ENCODE assay signal across 18 cellular contexts in genomic region chr6:25706314-25707014, GRCh38. TPM values are rescaled to one million over a fixed set of nuclear protein-coding genes. Genes with fewer than 3 reads are reported as not detected.
DNase-seq lines count a peak whose midpoint lies in the region; ATAC-seq, FAIRE-seq and TF ChIP-seq lines count a peak whose summit lies in the region.
"Had no signal": no experiment of that assay in that cellular context is flagged by ENCODE, and none has a peak within 500 bp of the region (broad histone marks: within the 10 kb centered on the region; RNA-seq: fewer than 3 reads in every experiment).

No MANE protein-coding gene starts in this region.

- CTCF ChIA-PET in HepG2 (lab: Yijun Ruan, JAX; ENCODE audit: low intra/inter-chr PET ratio, low total read pairs): no interaction called here
- CTCF ChIA-PET in activated CD4-positive, alpha-beta T cell treated with anti-CD3 and anti-CD28 coated beads for 36 hours (lab: Charles Lee): interaction anchor here (0.6 to 3.3 kb wide), 3 partner anchors 12 to 19 kb away, joined by 3 to 12 read pairs (median 6); no protein-coding TSS in a partner anchor

- POLR2A ChIA-PET in HepG2 (lab: Yijun Ruan, JAX): interaction anchor here (1.2 kb wide), 1 partner anchor 9 kb away, joined by 6 read pairs; no protein-coding TSS in a partner anchor
- POLR2A ChIA-PET in activated CD4-positive, alpha-beta T cell treated with anti-CD3 and anti-CD28 coated beads for 36 hours (lab: Charles Lee): no interaction called here

- intact Hi-C loops in adrenal gland (cut with DNase I) (no loop called here), HepG2 (cut with micrococcal nuclease; ENCODE audit: unreplicated experiment) (no loop called here)
- intact Hi-C loops in activated CD4-positive, alpha-beta T cell treated with anti-CD3 and anti-CD28 coated beads for 36 hours (cut with DNase I, micrococcal nuclease): no loop called here

- no peak overlapping the region for H2AFZ ChIP-seq in HepG2 (ENCODE audit: low read length)

- no peak overlapping the region for H3K27ac ChIP-seq in adrenal gland
- H3K27ac ChIP-seq in HepG2 (ENCODE audit: extremely low read length, insufficient read depth, low read length): no peak overlapping the region
- H3K27ac ChIP-seq: prostate gland, suprapubic skin had no signal

- TF ChIP-seq EP300 in HepG2 (IDR thresholded peaks at IDR 0.05; ENCODE audit: low read depth in 2 of 2, low read length in 2 of 2) (no peak), HepG2 (CRISPR knock-in tag; IDR thresholded peaks at IDR 0.05; ENCODE audit: borderline replicate concordance) (no peak)

- H4K20me1 ChIP-seq in HepG2 (ENCODE audit: insufficient read depth, low read length): no peaks in the 10 kb centered on the region

- FAIRE-seq in HepG2 (lab: Jason Lieb, UNC): peak; percentile 90
- FAIRE-seq: endometrium had no signal

- H3K4me3 Mint-ChIP-seq in activated CD4-positive, alpha-beta T cell treated with anti-CD3 and anti-CD28 coated beads for 36 hours: no peak overlapping the region
- H3K4me3 Mint-ChIP-seq: activated T-cell treated with anti-CD3 and anti-CD28 coated beads, Interleukin-2, amount 50 U/mL, for 24 hours; CD8-positive, alpha-beta memory T cell; WTC11 had no signal

- H3K9ac ChIP-seq in HepG2 (ENCODE audit: insufficient read depth, low read depth, low read length): no peak overlapping the region

- no peak overlapping the region for H3K4me2 ChIP-seq in HepG2 (ENCODE audit: low read depth, low read length)

- H3K27me3 ChIP-seq in adrenal gland (no peaks in the 10 kb centered on the region), HepG2 (ENCODE audit: control insufficient read depth in 1 of 2, insufficient read depth in 2 of 2, low read length in 2 of 2) (no peaks in the 10 kb centered on the region)

- H3K27me3 Mint-ChIP-seq in activated CD4-positive, alpha-beta T cell treated with anti-CD3 and anti-CD28 coated beads for 36 hours: peaks cover 13% of the 10 kb centered on the region

- no peaks in the 10 kb centered on the region for H3K4me1 Mint-ChIP-seq in activated CD4-positive, alpha-beta T cell treated with anti-CD3 and anti-CD28 coated beads for 36 hours
- H3K4me1 Mint-ChIP-seq: CD8-positive, alpha-beta memory T cell; WTC11 had no signal

- no peak for TF ChIP-seq POLR2A in adrenal gland (IDR thresholded peaks at IDR 0.05)
- no peak for TF ChIP-seq POLR2A in HepG2 (IDR thresholded peaks at IDR 0.05; ENCODE audit: insufficient read depth in 1 of 2, low read depth in 2 of 2, low read length in 2 of 2)

- H3K4me1 ChIP-seq in adrenal gland (replicated peaks in 1 of 2): no peaks in the 10 kb centered on the region
- H3K4me1 ChIP-seq in HepG2 (ENCODE audit: insufficient read depth, low read length): peaks cover 32% of the 10 kb centered on the region
- H3K4me1 ChIP-seq: HAP-1, prostate gland, suprapubic skin had no signal

- H3K27ac Mint-ChIP-seq in activated CD4-positive, alpha-beta T cell treated with anti-CD3 and anti-CD28 coated beads for 36 hours: no peak overlapping the region
- H3K27ac Mint-ChIP-seq: activated T-cell treated with anti-CD3 and anti-CD28 coated beads, Interleukin-2, amount 50 U/mL, for 24 hours; CD8-positive, alpha-beta memory T cell; WTC11 had no signal

- no peaks in the 10 kb centered on the region for H3K36me3 Mint-ChIP-seq in activated CD4-positive, alpha-beta T cell treated with anti-CD3 and anti-CD28 coated beads for 36 hours (ENCODE audit: low read depth)
- H3K36me3 Mint-ChIP-seq: CD8-positive, alpha-beta memory T cell; WTC11 had no signal

- TF ChIP-seq RAD21 in HepG2 (CRISPR knock-in tag; IDR thresholded peaks at IDR 0.05): no peak

- H3K9me3 ChIP-seq in adrenal gland (replicated peaks in 1 of 3) (no peaks in the 10 kb centered on the region), HepG2 (ENCODE audit: low read length) (no peaks in the 10 kb centered on the region)
- H3K9me3 ChIP-seq: HAP-1, mucosa of descending colon, prostate gland, suprapubic skin had no signal

- in situ Hi-C loops in G401 (cut with HindIII; ENCODE audit: low sequenced_read_pairs) (no loop called here), HepG2 (cut with HindIII; ENCODE audit: extremely low pct_ligation_motif_present, low pct_unique_long_range_greater_than_20kb) (no loop called here)

- BruUV-seq in HepG2 (replicated peaks; lab: Mats Ljungman, UMichigan): no TSS peak

- TF ChIP-seq CTCF in adrenal gland (IDR thresholded peaks at IDR 0.05) (no peak), HepG2 (CRISPR knock-in tag; IDR thresholded peaks at IDR 0.05) (peak; percentile 16; the same call in 1 of the 2 replicates)

- H3K36me3 ChIP-seq in adrenal gland (replicated peaks in 1 of 2) (no peaks in the 10 kb centered on the region), HepG2 (replicated peaks in 1 of 2; ENCODE audit: control insufficient read depth in 1 of 2, insufficient read depth in 2 of 2, low read length in 2 of 2) (no peaks in the 10 kb centered on the region)
- H3K36me3 ChIP-seq: HAP-1, prostate gland, suprapubic skin had no signal

- H3K4me3 ChIP-seq in adrenal gland (no peak overlapping the region), HepG2 (replicated peaks in 1 of 3; ENCODE audit: insufficient read depth in 1 of 3, low read depth in 2 of 3, low read length in 3 of 3) (no peak overlapping the region)
- H3K4me3 ChIP-seq: HAP-1, mucosa of descending colon, prostate gland, suprapubic skin had no signal

- DNase-seq in G401 (ENCODE audit: low spot score): peak; percentile 57
- peak; percentile 29 for DNase-seq in LHCN-M2 (ENCODE audit: low read depth)
- peak in 6 of 7 donors; percentile 37 to 74 (median 56) for DNase-seq in adrenal gland
- DNase-seq in HepG2 (ENCODE audit: low spot score): peak; percentile 35
- no peak for DNase-seq in stimulated activated CD4-positive, alpha-beta T cell treated with anti-CD3 and anti-CD28 coated beads, Interleukin-1b, Interleukin-23, amount 100 ng/mL, for 48 hours
- DNase-seq in GM03348 (ENCODE audit: low spot score): no peak
- DNase-seq in activated CD4-positive, alpha-beta T cell treated with anti-CD3 and anti-CD28 coated beads for 36 hours: no peak
- DNase-seq: activated T-cell treated with anti-CD3 and anti-CD28 coated beads, Interleukin-2, amount 50 U/mL, for 24 hours; aorta; CD8-positive, alpha-beta memory T cell; IMR-90; mucosa of descending colon; NCI-H226 had no signal

- H3K79me2 ChIP-seq in HepG2 (ENCODE audit: insufficient read depth, low read length): no peaks in the 10 kb centered on the region

- peak; percentile 68 for ATAC-seq in HepG2
- ATAC-seq in activated CD4-positive, alpha-beta T cell treated with anti-CD3 and anti-CD28 coated beads for 36 hours: no peak
- ATAC-seq: mucosa of descending colon, WTC11 had no signal

- no peaks in the 10 kb centered on the region for H3K9me3 Mint-ChIP-seq in activated CD4-positive, alpha-beta T cell treated with anti-CD3 and anti-CD28 coated beads for 36 hours (ENCODE audit: low read depth)
- H3K9me3 Mint-ChIP-seq: activated T-cell treated with anti-CD3 and anti-CD28 coated beads, Interleukin-2, amount 50 U/mL, for 24 hours; WTC11 had no signal

- 77 to 86% (median 81%) methylated on average over 6 of the region's 6 CpGs for WGBS in adrenal gland, 4 donors
- WGBS in HepG2 (ENCODE audit: low lambda C conversion rate): 40% methylated on average over 6 of the region's 6 CpGs

RNA-seq across cellular contexts. Expression of gene SLC17A4, which starts 48.1 kb away (rescaled TPM):
- total RNA-seq in G401 (2014; rRNA removed; shearing (Covaris generic)): not detected in 2 replicates
- total RNA-seq in LHCN-M2 (2014; rRNA removed) (not detected in 2 replicates), adrenal gland (not detected), HepG2 (2016; rRNA removed; fragmentation: Illumina TruSeq; extraction: Trizol) (0.07 TPM in 2 replicates)
- not detected for polyA plus RNA-seq in LHCN-M2 (2012)
- polyA plus RNA-seq in adrenal gland (under 1 TPM in 1 of 3 donors, not detected in 2; 0.04 TPM), HepG2 (2011; rRNA removed) (0.04 TPM in 1 of 2 replicates, not detected in the other)
- total RNA-seq in HepG2 (2016; cell fraction: cytosol; rRNA removed; fragmentation: Illumina TruSeq; extraction: Trizol; ENCODE audit: low read depth): not detected in 2 replicates
- total RNA-seq in HepG2 (2016; cell fraction: insoluble cytoplasmic fraction; rRNA removed; fragmentation: Illumina TruSeq; extraction: Trizol): not detected in 2 replicates
- total RNA-seq in HepG2 (2016; cell fraction: membrane; rRNA removed; fragmentation: Illumina TruSeq; extraction: Trizol): not detected in 2 replicates
- 0.16 and 0.22 TPM in 2 replicates for total RNA-seq in HepG2 (2016; cell fraction: nucleus; rRNA removed; fragmentation: Illumina TruSeq; extraction: Trizol)
- polyA plus RNA-seq in HepG2 (2011; cell fraction: cytosol; rRNA removed): not detected in 2 replicates
- polyA plus RNA-seq in HepG2 (2011; cell fraction: nucleus; rRNA removed): 0.05 and 0.10 TPM in 2 replicates
- 0.08 and 0.56 TPM in 2 replicates for polyA plus RNA-seq in HepG2 (2012)
- not detected in 2 replicates for polyA plus RNA-seq in HepG2 (2016; cell fraction: cytosol; fragmentation: Illumina TruSeq; extraction: Trizol; ENCODE audit: low read depth)
- polyA plus RNA-seq in HepG2 (2016; cell fraction: insoluble cytoplasmic fraction; fragmentation: Illumina TruSeq; extraction: Trizol; ENCODE audit: low read depth): not detected in 2 replicates
- not detected in 2 replicates for polyA plus RNA-seq in HepG2 (2016; cell fraction: membrane; fragmentation: Illumina TruSeq; extraction: Trizol; ENCODE audit: low read depth)
- polyA plus RNA-seq in HepG2 (2016; cell fraction: nucleus; fragmentation: Illumina TruSeq; extraction: Trizol; ENCODE audit: insufficient read depth, low read depth): 0.40 and 0.76 TPM in 2 replicates
- 0.14 TPM in 1 of 2 replicates, not detected in the other for polyA minus RNA-seq in HepG2 (2011; rRNA and poly(A)+ RNA removed; ENCODE audit: low replicate concordance)
- not detected in 2 replicates for polyA minus RNA-seq in HepG2 (2011; cell fraction: cytosol; rRNA and poly(A)+ RNA removed)
- 0.25 and 0.26 TPM in 2 replicates for polyA minus RNA-seq in HepG2 (2011; cell fraction: nucleus; rRNA and poly(A)+ RNA removed)
- not detected for total RNA-seq in activated CD4-positive, alpha-beta T cell treated with anti-CD3 and anti-CD28 coated beads for 36 hours
- total RNA-seq: aorta; CD8-positive, alpha-beta memory T cell; IMR-90; prostate gland; suprapubic skin; WTC11 had no signal
- polyA plus RNA-seq: CD8-positive, alpha-beta memory T cell; IMR-90 had no signal

RNA-seq across cellular contexts. Expression of gene SCGN, which starts 54.4 kb away (rescaled TPM):
- total RNA-seq in G401 (2014; rRNA removed; shearing (Covaris generic)): not detected in 2 replicates
- total RNA-seq in LHCN-M2 (2014; rRNA removed) (0.19 and 0.23 TPM in 2 replicates), adrenal gland (1 to 10 TPM in 4 of 8 donors, under 1 TPM in 4; 0.19 to 3.7 (median 1.2) TPM), HepG2 (2016; rRNA removed; fragmentation: Illumina TruSeq; extraction: Trizol) (29.0 and 45.4 TPM in 2 replicates)
- polyA plus RNA-seq in LHCN-M2 (2012): 0.07 TPM
- polyA plus RNA-seq in adrenal gland (1 to 10 TPM in 1 of 3 donors, under 1 TPM in 2; 0.80 to 2.4 (median 0.91) TPM), HepG2 (2011; rRNA removed) (2.1 and 2.9 TPM in 2 replicates)
- total RNA-seq in HepG2 (2016; cell fraction: cytosol; rRNA removed; fragmentation: Illumina TruSeq; extraction: Trizol; ENCODE audit: low read depth): 4.4 and 5.6 TPM in 2 replicates
- 27.9 and 49.4 TPM in 2 replicates for total RNA-seq in HepG2 (2016; cell fraction: insoluble cytoplasmic fraction; rRNA removed; fragmentation: Illumina TruSeq; extraction: Trizol)
- 10.6 and 11.2 TPM in 2 replicates for total RNA-seq in HepG2 (2016; cell fraction: membrane; rRNA removed; fragmentation: Illumina TruSeq; extraction: Trizol)
- total RNA-seq in HepG2 (2016; cell fraction: nucleus; rRNA removed; fragmentation: Illumina TruSeq; extraction: Trizol): 10.5 and 10.7 TPM in 2 replicates
- 2.7 and 3.3 TPM in 2 replicates for polyA plus RNA-seq in HepG2 (2011; cell fraction: cytosol; rRNA removed)
- polyA plus RNA-seq in HepG2 (2011; cell fraction: nucleus; rRNA removed): 0.71 and 0.87 TPM in 2 replicates
- polyA plus RNA-seq in HepG2 (2012): 3.0 and 8.3 TPM in 2 replicates
- 4.5 and 4.7 TPM in 2 replicates for polyA plus RNA-seq in HepG2 (2016; cell fraction: cytosol; fragmentation: Illumina TruSeq; extraction: Trizol; ENCODE audit: low read depth)
- 43.5 and 45.3 TPM in 2 replicates for polyA plus RNA-seq in HepG2 (2016; cell fraction: insoluble cytoplasmic fraction; fragmentation: Illumina TruSeq; extraction: Trizol; ENCODE audit: low read depth)
- polyA plus RNA-seq in HepG2 (2016; cell fraction: membrane; fragmentation: Illumina TruSeq; extraction: Trizol; ENCODE audit: low read depth): 8.0 and 8.2 TPM in 2 replicates
- 14.9 and 15.4 TPM in 2 replicates for polyA plus RNA-seq in HepG2 (2016; cell fraction: nucleus; fragmentation: Illumina TruSeq; extraction: Trizol; ENCODE audit: insufficient read depth, low read depth)
- 2.1 TPM in 1 of 2 replicates, not detected in the other for polyA minus RNA-seq in HepG2 (2011; rRNA and poly(A)+ RNA removed; ENCODE audit: low replicate concordance)
- polyA minus RNA-seq in HepG2 (2011; cell fraction: cytosol; rRNA and poly(A)+ RNA removed): 0.89 and 1.1 TPM in 2 replicates
- polyA minus RNA-seq in HepG2 (2011; cell fraction: nucleus; rRNA and poly(A)+ RNA removed): 0.52 TPM in 1 of 2 replicates, not detected in the other
- not detected for total RNA-seq in activated CD4-positive, alpha-beta T cell treated with anti-CD3 and anti-CD28 coated beads for 36 hours
- total RNA-seq: aorta; CD8-positive, alpha-beta memory T cell; IMR-90; WTC11 had no signal
- polyA plus RNA-seq: CD8-positive, alpha-beta memory T cell; IMR-90 had no signal

Comparison
In these comparisons a context has a peak if more than half of its experiments do, and no peak if none do; other contexts are left out.
1. DNase-seq: peak in G401 (single experiment), LHCN-M2 (single experiment), adrenal gland (6 of 7) and HepG2 (single experiment); none in stimulated activated CD4-positive, alpha-beta T cell treated with anti-CD3 and anti-CD28 coated beads, Interleukin-1b, Interleukin-23, amount 100 ng/mL, for 48 hours (single experiment), GM03348 (single experiment) and activated CD4-positive, alpha-beta T cell treated with anti-CD3 and anti-CD28 coated beads for 36 hours (single experiment).